Comparison of ENCODE assay signal across 27 cellular contexts in genomic region chr15:83644453-83644852, GRCh38.
"Had no signal": no experiment of that assay in that cellular context is flagged by ENCODE, and none has a peak within 500 bp of the region (broad histone marks: within the 10 kb centered on the region; RNA-seq: fewer than 3 reads in every experiment).

No MANE protein-coding gene starts in this region.

- DNase-seq: natural killer cell; occipital lobe; ovary; posterior cingulate gyrus; psoas muscle; right cardiac atrium; spleen; stimulated activated CD4-positive, alpha-beta T cell treated with anti-CD3 and anti-CD28 coated beads, Interleukin-12 subunit alpha, Interleukin-12 subunit beta, amount 100 ng/mL, for 4 hours; stimulated activated CD4-positive, alpha-beta T cell treated with anti-CD3 and anti-CD28 coated beads, Interleukin-2, amount 100 ng/mL, for 24 hours; stimulated activated CD4-positive, alpha-beta T cell treated with anti-CD3 and anti-CD28 coated beads, Interleukin-2, amount 100 ng/mL, for 48 hours; stimulated activated CD4-positive, alpha-beta T cell treated with anti-CD3 and anti-CD28 coated beads, Interleukin-4, amount 100 ng/mL, for 24 hours; stimulated activated naive B cell treated with anti-CD40 and anti-IgM and Interleukin-4, amounts not matched to agents 10 μg/mL and 1 μg/mL and 100 μg/mL, for 72 hours; stimulated activated naive CD4-positive, alpha-beta T cell treated with Interleukin-2 at 50 U/mL for 16 hours; stomach; thyroid gland; trophoblast cell; upper lobe of left lung had no signal

- H3K79me2 ChIP-seq: parathyroid adenoma had no signal

- H3K4me3 ChIP-seq: neural progenitor cell, ovary, psoas muscle, skin epidermis, smooth muscle cell, spleen, stomach, thoracic aorta, thyroid gland, tibial nerve, upper lobe of left lung, vagina had no signal

- FAIRE-seq: urothelium cell line had no signal

- H2AFZ ChIP-seq: neural progenitor cell, parathyroid adenoma had no signal

- H3K9ac ChIP-seq: neural progenitor cell, parathyroid adenoma had no signal

- H3K4me2 ChIP-seq: neural progenitor cell, smooth muscle cell had no signal

- H3K27ac ChIP-seq: neural progenitor cell, ovary, parathyroid adenoma, psoas muscle, skin epidermis, spleen, stomach, thoracic aorta, thyroid gland, tibial nerve, upper lobe of left lung, vagina had no signal

- H3K9me3 ChIP-seq: ovary, psoas muscle, thyroid gland had no signal

- H3K36me3 ChIP-seq: neural progenitor cell, ovary, spleen, stomach, thoracic aorta, thyroid gland, tibial nerve, upper lobe of left lung, vagina had no signal

- H3K27me3 ChIP-seq: neural progenitor cell, ovary, stomach, thyroid gland, tibial nerve, upper lobe of left lung, vagina had no signal

- H3K4me1 ChIP-seq: neural progenitor cell, parathyroid adenoma, psoas muscle, spleen, stomach, thyroid gland, tibial nerve, upper lobe of left lung, vagina had no signal

- ATAC-seq: natural killer cell; psoas muscle; right cardiac atrium; sciatic nerve; stimulated activated effector memory CD8-positive, alpha-beta T cell treated with anti-CD3 and anti-CD28 coated beads, Interleukin-12 subunit alpha, Interleukin-12 subunit beta, amount 100 ng/mL, for 72 hours; stimulated activated naive B cell treated with anti-CD40 and anti-IgM and Interleukin-4, amounts not matched to agents 10 μg/mL and 1 μg/mL and 100 μg/mL, for 72 hours had no signal
